In the genomic region with DNA sequence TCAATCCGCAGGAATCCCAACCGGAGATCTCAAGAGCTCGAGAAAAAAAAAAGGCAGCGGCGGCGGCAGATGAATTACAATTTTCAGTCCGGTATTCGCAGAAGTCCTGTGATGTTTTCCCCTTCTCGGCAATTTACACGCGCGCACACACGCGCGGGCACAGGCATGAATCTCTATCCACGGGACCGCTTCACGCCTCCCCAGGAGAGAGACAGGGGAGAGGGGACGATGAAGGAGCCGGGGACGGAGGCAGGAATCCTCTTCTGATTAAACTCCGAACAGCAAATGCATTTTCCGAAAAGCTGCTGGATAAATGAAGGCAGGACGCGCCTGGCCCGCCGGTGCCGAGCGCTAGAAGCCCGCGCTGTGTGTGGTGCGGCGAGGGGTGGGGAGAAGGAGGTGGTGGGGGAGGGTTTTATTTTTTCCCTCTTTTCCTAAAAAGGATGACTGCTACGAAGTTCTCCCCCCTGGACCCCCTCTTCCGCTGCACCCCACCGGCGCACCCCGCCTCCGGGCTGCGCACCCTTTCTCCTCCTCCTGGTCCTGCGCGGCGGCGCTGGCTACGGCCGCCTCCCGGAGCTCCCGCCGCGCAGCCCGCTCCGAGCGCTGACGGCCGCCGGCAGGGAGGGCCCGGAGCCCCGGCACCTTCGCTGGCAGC, we compare ENCODE assay signal across 1 cellular context.
TF ChIP-seq lines count a peak whose summit lies in the region.

Gene BCL2, minus strand, starts transcription at position 387 of the 658 bp plus-strand sequence.

TF ChIP-seq in HepG2, 621 proteins besides CTCF, POLR2A, EP300 and RAD21 (continued from another document):
- TF ChIP-seq CBX2 (IDR thresholded peaks at IDR 0.05; ENCODE audit: low read depth, low read length) (peak; percentile 79), CBX2 (CRISPR knock-in tag; IDR thresholded peaks at IDR 0.05; ENCODE audit: low read depth) (no peak), HHEX (CRISPR knock-in tag; IDR thresholded peaks at IDR 0.05) (no peak)
